9 cellular contexts compared by ENCODE assay signal in the genomic region with DNA sequence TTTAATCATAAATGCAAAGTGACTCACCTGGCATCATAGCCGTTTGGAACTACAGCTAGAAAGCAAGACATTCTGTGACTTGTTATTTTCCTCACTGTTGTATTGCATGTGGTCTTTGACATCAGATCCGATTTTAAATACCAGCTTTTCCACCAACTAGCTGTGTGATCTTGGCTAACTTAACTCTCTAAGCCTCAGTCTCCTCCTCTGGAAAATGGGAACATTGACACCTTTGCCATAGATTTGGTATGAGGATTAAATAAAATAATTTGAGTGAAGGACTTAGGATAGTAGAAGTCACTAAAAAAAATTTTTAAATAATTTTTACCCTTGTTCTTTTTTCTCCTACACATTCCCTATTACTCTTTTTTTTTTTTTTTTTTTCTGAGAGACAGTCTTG.
"Had no signal": no experiment of that assay in that cellular context is flagged by ENCODE, and none has a peak within 500 bp of the region (broad histone marks: within the 10 kb centered on the region; RNA-seq: fewer than 3 reads in every experiment).

No MANE protein-coding gene starts in this region.

- H3K27ac ChIP-seq: GM23248, HL-60, KMS-11 had no signal

- H3K4me3 ChIP-seq: GM23248 had no signal

- H3K4me2 ChIP-seq: KMS-11 had no signal

- H3K9ac ChIP-seq: GM23248, KMS-11 had no signal

- H2AFZ ChIP-seq: GM23248 had no signal

- FAIRE-seq: H54 had no signal

- DNase-seq: GM23248, GOT3, H9, HCEC 1CT, IMR-90, KBM-7 had no signal
